12 cellular contexts compared by ENCODE assay signal in genomic region chr10:48802611-48803046, GRCh38.
DNase-seq lines count a peak whose midpoint lies in the region; ATAC-seq, FAIRE-seq and TF ChIP-seq lines count a peak whose summit lies in the region.
"Had no signal": no experiment of that assay in that cellular context is flagged by ENCODE, and none has a peak within 500 bp of the region (broad histone marks: within the 10 kb centered on the region; RNA-seq: fewer than 3 reads in every experiment).

No MANE protein-coding gene starts in this region.

- no peak overlapping the region for H3K4me2 ChIP-seq in osteoblast (ENCODE audit: insufficient read depth, low read length)

- H2AFZ ChIP-seq in osteoblast (ENCODE audit: low read length) = no peak overlapping the region

- no peaks in the 10 kb centered on the region for H3K36me3 Mint-ChIP-seq in endodermal cell (ENCODE audit: low read depth)

- H3K9me3 Mint-ChIP-seq in endodermal cell = peaks cover 5% of the 10 kb centered on the region

- intact Hi-C loops in mucosa of descending colon (cut with DNase I, micrococcal nuclease) = no loop called here

- H4K20me1 ChIP-seq in osteoblast (ENCODE audit: insufficient read depth, low read length) = no peaks in the 10 kb centered on the region

- H3K4me1 ChIP-seq in mucosa of descending colon (ENCODE audit: low read depth) (no peaks in the 10 kb centered on the region), osteoblast (ENCODE audit: insufficient read depth, low read length) (no peaks in the 10 kb centered on the region), endodermal cell (ENCODE audit: control insufficient read depth, insufficient read depth, low read length) (no peaks in the 10 kb centered on the region)

- no peak overlapping the region for H3K27ac ChIP-seq in osteoblast (ENCODE audit: low read depth, low read length)
- H3K27ac ChIP-seq in endodermal cell (ENCODE audit: low read depth, low read length) = no peak overlapping the region
- H3K27ac ChIP-seq: upper lobe of right lung had no signal

- H3K9ac ChIP-seq in endodermal cell (ENCODE audit: extremely low read depth, low read length, poor library complexity, severe bottlenecking) = no peak overlapping the region

- FAIRE-seq in D721Med (lab: Jason Lieb, UNC) = no peak

- ATAC-seq in GM18907 (IDR thresholded peaks at IDR 0.05; ENCODE audit: unreplicated experiment) (peak; percentile 87), GM21529 (IDR thresholded peaks at IDR 0.05; ENCODE audit: unreplicated experiment) (peak; percentile 92), HG03354 (IDR thresholded peaks at IDR 0.05; ENCODE audit: poor library complexity, severe bottlenecking, unreplicated experiment) (peak; percentile 91), mucosa of descending colon (peak; percentile 35)
- ATAC-seq: upper lobe of right lung had no signal

- H3K4me3 ChIP-seq in mucosa of descending colon (no peak overlapping the region), osteoblast (ENCODE audit: insufficient read depth, low read length) (no peak overlapping the region), endodermal cell (ENCODE audit: low read length) (no peak overlapping the region)
- H3K4me3 ChIP-seq: upper lobe of right lung had no signal

- no peak for TF ChIP-seq CTCF in mucosa of descending colon (IDR thresholded peaks at IDR 0.05)
- TF ChIP-seq CTCF in D721Med (IDR thresholded peaks at IDR 0.05; ENCODE audit: insufficient read depth, missing control alignments) = no peak
- TF ChIP-seq CTCF in osteoblast (IDR thresholded peaks at IDR 0.05; ENCODE audit: extremely low read depth, low read depth, low read length) = no peak
- no peak for TF ChIP-seq CTCF in endodermal cell (conservative IDR thresholded peaks at IDR 0.05)

- no peak overlapping the region for H3K4me3 Mint-ChIP-seq in endodermal cell

- no peaks in the 10 kb centered on the region for H3K9me3 ChIP-seq in mucosa of descending colon
- no peaks in the 10 kb centered on the region for H3K9me3 ChIP-seq in osteoblast (ENCODE audit: low read depth, low read length)
- no peaks in the 10 kb centered on the region for H3K9me3 ChIP-seq in endodermal cell (ENCODE audit: control insufficient read depth, low read length)
- H3K9me3 ChIP-seq: upper lobe of right lung had no signal

- no peak overlapping the region for H3K27ac Mint-ChIP-seq in endodermal cell

- WGBS in endodermal cell (ENCODE audit: insufficient coverage in 1 of 2, insufficient read length in 1 of 2), 2 experiments = 90 to 100% methylated on average over 2 of the region's 2 CpGs

- H3K36me3 ChIP-seq in mucosa of descending colon (ENCODE audit: low read depth) (no peaks in the 10 kb centered on the region), osteoblast (ENCODE audit: insufficient read depth, low read length) (no peaks in the 10 kb centered on the region), endodermal cell (ENCODE audit: control insufficient read depth, insufficient read depth, low read length) (no peaks in the 10 kb centered on the region)
- H3K36me3 ChIP-seq: upper lobe of right lung had no signal

- DNase-seq in mucosa of descending colon (no peak), D721Med (ENCODE audit: insufficient read length, low spot score) (no peak), osteoblast (ENCODE audit: insufficient read length, low spot score, missing footprints) (no peak), COLO668 (lab: John Stamatoyannopoulos, UW; ENCODE audit: unreplicated experiment) (no peak), endodermal cell (no peak)
- DNase-seq: midbrain; NCI-H1105; stimulated activated CD4-positive, alpha-beta T cell treated with anti-CD3 and anti-CD28 coated beads, Interleukin-2, amount 100 ng/mL, for 24 hours; upper lobe of right lung had no signal

- peaks cover 5% of the 10 kb centered on the region for H3K27me3 ChIP-seq in osteoblast (ENCODE audit: insufficient read depth, low read length)
- H3K27me3 ChIP-seq in endodermal cell (ENCODE audit: control insufficient read depth, insufficient read depth, low read length, poor library complexity, severe bottlenecking) = no peaks in the 10 kb centered on the region
- H3K27me3 ChIP-seq: upper lobe of right lung had no signal

- peaks cover 8% of the 10 kb centered on the region for H3K27me3 Mint-ChIP-seq in endodermal cell (ENCODE audit: insufficient read depth)

- H3K79me2 ChIP-seq in osteoblast (ENCODE audit: insufficient read depth, low read length) = no peaks in the 10 kb centered on the region

- peaks cover 3% of the 10 kb centered on the region for H3K4me1 Mint-ChIP-seq in endodermal cell

Comparison
In these comparisons a context has a peak if more than half of its experiments do, and no peak if none do; other contexts are left out.
1. ATAC-seq: peak in every context shown above with its lines; median percentile 92 in GM21529; 91 in HG03354; 87 in GM18907; 35 in mucosa of descending colon.